ENCODE assay signal across 19 cellular contexts in genomic region chr13:69168436-69168835, GRCh38.
DNase-seq lines count a peak whose midpoint lies in the region; ATAC-seq, FAIRE-seq and TF ChIP-seq lines count a peak whose summit lies in the region.
"Had no signal": no experiment of that assay in that cellular context is flagged by ENCODE, and none has a peak within 500 bp of the region (broad histone marks: within the 10 kb centered on the region; RNA-seq: fewer than 3 reads in every experiment).

No MANE protein-coding gene starts in this region.

- BruUV-seq in HepG2 (replicated peaks; lab: Mats Ljungman, UMichigan) (no TSS peak), PC-9 (replicated peaks; lab: Mats Ljungman, UMichigan) (no TSS peak), GM12878 (replicated peaks; lab: Mats Ljungman, UMichigan) (no TSS peak)

- TF ChIP-seq EP300 in HepG2 (IDR thresholded peaks at IDR 0.05; ENCODE audit: low read depth in 2 of 2, low read length in 2 of 2): no peak
- TF ChIP-seq EP300 in HepG2 (CRISPR knock-in tag; IDR thresholded peaks at IDR 0.05; ENCODE audit: borderline replicate concordance): no peak
- TF ChIP-seq EP300 in GM12878 (IDR thresholded peaks at IDR 0.05; ENCODE audit: borderline replicate concordance in 1 of 2, control insufficient read depth in 1 of 2, low read depth in 2 of 2, low read length in 2 of 2): no peak

- H3K4me1 ChIP-seq in HepG2 (ENCODE audit: insufficient read depth, low read length) (no peaks in the 10 kb centered on the region), right lobe of liver (no peaks in the 10 kb centered on the region), PC-9 (replicated peaks; ENCODE audit: insufficient read depth) (no peaks in the 10 kb centered on the region), GM12878 (ENCODE audit: control insufficient read depth, insufficient read depth, low read length) (no peaks in the 10 kb centered on the region)

- H3K9me2 ChIP-seq in PC-9 (ENCODE audit: insufficient read depth): no peaks in the 10 kb centered on the region
- H3K9me2 ChIP-seq: SK-N-SH had no signal

- TF ChIP-seq CTCF in HepG2 (CRISPR knock-in tag; IDR thresholded peaks at IDR 0.05) (no peak), right lobe of liver (IDR thresholded peaks at IDR 0.05) (no peak), PC-9 (conservative IDR thresholded peaks at IDR 0.05) (no peak), GM12878 (IDR thresholded peaks at IDR 0.05 in 2 of 3, conservative IDR thresholded peaks at IDR 0.05 in 1 of 3; ENCODE audit: control insufficient read depth in 2 of 3, extremely low read depth in 1 of 3, insufficient read depth in 1 of 3, low read depth in 3 of 3, low read length in 3 of 3) (no peak)

- POLR2A ChIA-PET in HepG2 (lab: Yijun Ruan, JAX): no interaction called here
- POLR2A ChIA-PET in PC-9 (lab: Charles Lee; ENCODE audit: unreplicated experiment): no interaction called here
- POLR2A ChIA-PET in GM12878 (lab: Charles Lee): no interaction called here

- no peak overlapping the region for H3K4me3 ChIP-seq in HepG2 (replicated peaks in 1 of 3; ENCODE audit: insufficient read depth in 1 of 3, low read depth in 2 of 3, low read length in 3 of 3)
- no peak overlapping the region for H3K4me3 ChIP-seq in right lobe of liver
- no peak overlapping the region for H3K4me3 ChIP-seq in PC-9
- H3K4me3 ChIP-seq in GM12878: no peak overlapping the region

- H3K27me3 ChIP-seq in HepG2 (ENCODE audit: control insufficient read depth in 1 of 2, insufficient read depth in 2 of 2, low read length in 2 of 2) (no peaks in the 10 kb centered on the region), right lobe of liver (no peaks in the 10 kb centered on the region), PC-9 (ENCODE audit: insufficient read depth, low read depth) (no peaks in the 10 kb centered on the region), GM12878 (replicated peaks in 1 of 2; ENCODE audit: control insufficient read depth in 2 of 2, insufficient read depth in 2 of 2, low read length in 1 of 2) (no peaks in the 10 kb centered on the region)

- H4K20me1 ChIP-seq in HepG2 (ENCODE audit: insufficient read depth, low read length): no peaks in the 10 kb centered on the region; the same call in 1 of the 2 replicates
- H4K20me1 ChIP-seq in PC-9 (ENCODE audit: insufficient read depth): no peaks in the 10 kb centered on the region; the same call in 1 of the 2 replicates
- H4K20me1 ChIP-seq in GM12878 (ENCODE audit: control insufficient read depth, insufficient read depth): no peaks in the 10 kb centered on the region

- FAIRE-seq in HepG2 (lab: Jason Lieb, UNC): no peak
- no peak for FAIRE-seq in GM12878 (lab: Jason Lieb, UNC)
- FAIRE-seq: A204.1, G401.6, GM18507, RCC 7860 had no signal

- peak; percentile 51 for ATAC-seq in HepG2
- ATAC-seq in right lobe of liver: no peak
- peak; percentile 46 for ATAC-seq in GM12878
- no peak for ATAC-seq in GM21381 (IDR thresholded peaks at IDR 0.05; ENCODE audit: unreplicated experiment)

- H3K4me2 ChIP-seq in HepG2 (ENCODE audit: low read depth, low read length): no peak overlapping the region
- no peak overlapping the region for H3K4me2 ChIP-seq in PC-9
- H3K4me2 ChIP-seq in GM12878 (ENCODE audit: control insufficient read depth, insufficient read depth): no peak overlapping the region
- H3K4me2 ChIP-seq: SK-N-SH had no signal

- SMC1A ChIA-PET in GM12878 (lab: Charles Lee; ENCODE audit: uncharacterized antibody, unreplicated experiment): interaction anchor here (1.3 kb wide), 1 partner anchor 10 kb away, joined by 3 read pairs; no protein-coding TSS in a partner anchor

- no peaks in the 10 kb centered on the region for H3K9me3 ChIP-seq in HepG2 (ENCODE audit: low read length)
- H3K9me3 ChIP-seq in right lobe of liver: peaks cover 0 to 3% (median 0%) of the 10 kb centered on the region in 4 donors
- no peaks in the 10 kb centered on the region for H3K9me3 ChIP-seq in PC-9 (ENCODE audit: insufficient read depth, low read depth)
- H3K9me3 ChIP-seq in GM12878 (replicated peaks; ENCODE audit: control insufficient read depth, insufficient read depth, low read length): no peaks in the 10 kb centered on the region
- H3K9me3 ChIP-seq: SK-N-SH had no signal

- H3K9ac ChIP-seq in HepG2 (ENCODE audit: insufficient read depth, low read depth, low read length) (no peak overlapping the region), GM12878 (ENCODE audit: control insufficient read depth, insufficient read depth, low read length) (no peak overlapping the region)
- H3K9ac ChIP-seq: SK-N-SH had no signal

- intact Hi-C loops in HepG2 (cut with micrococcal nuclease; ENCODE audit: unreplicated experiment): no loop called here
- intact Hi-C loops in right lobe of liver (cut with DNase I): no loop called here
- intact Hi-C loops in PC-9 (cut with micrococcal nuclease; ENCODE audit: unreplicated experiment): no loop called here
- intact Hi-C loops in GM12878 (cut with micrococcal nuclease; ENCODE audit: unreplicated experiment): no loop called here

- TF ChIP-seq RAD21 in HepG2 (CRISPR knock-in tag; IDR thresholded peaks at IDR 0.05) (no peak), GM12878 (IDR thresholded peaks at IDR 0.05; ENCODE audit: insufficient read depth, low read depth, low read length) (no peak)

- H3K27ac ChIP-seq in HepG2 (ENCODE audit: extremely low read length, insufficient read depth, low read length) (no peak overlapping the region), right lobe of liver (no peak overlapping the region), PC-9 (no peak overlapping the region), GM12878 (ENCODE audit: control insufficient read depth, insufficient read depth) (no peak overlapping the region)

- CTCF ChIA-PET in HepG2 (lab: Yijun Ruan, JAX; ENCODE audit: low intra/inter-chr PET ratio, low total read pairs) (no interaction called here), PC-9 (lab: Charles Lee) (no interaction called here), GM12878 (lab: Yijun Ruan, JAX) (interaction anchor here (1.3 kb wide), 1 partner anchor 10 kb away, joined by 3 read pairs; no protein-coding TSS in a partner anchor)

- 10% methylated on average over 8 of the region's 9 CpGs for WGBS in HepG2 (ENCODE audit: low lambda C conversion rate)
- WGBS in right lobe of liver (ENCODE audit: insufficient coverage, low coverage, low lambda C conversion rate, missing lambda C conversion rate): 66% methylated on average over 6 of the region's 9 CpGs
- WGBS in GM12878 (ENCODE audit: insufficient coverage, insufficient replicate concordance, low lambda C conversion rate, missing lambda C conversion rate): 21% methylated on average over 9 of the region's 9 CpGs

- H2AFZ ChIP-seq in HepG2 (ENCODE audit: low read length) (no peak overlapping the region), PC-9 (peak overlapping the region; percentile 58; the same call in 1 of the 2 replicates), GM12878 (ENCODE audit: control insufficient read depth, low read depth, low read length) (no peak overlapping the region)

- H3K36me3 ChIP-seq in HepG2 (replicated peaks in 1 of 2; ENCODE audit: control insufficient read depth in 1 of 2, insufficient read depth in 2 of 2, low read length in 2 of 2): no peaks in the 10 kb centered on the region
- H3K36me3 ChIP-seq in right lobe of liver: no peaks in the 10 kb centered on the region
- no peaks in the 10 kb centered on the region for H3K36me3 ChIP-seq in PC-9 (ENCODE audit: low read depth)
- no peaks in the 10 kb centered on the region for H3K36me3 ChIP-seq in GM12878 (ENCODE audit: control insufficient read depth in 2 of 2, insufficient read depth in 2 of 2, low read length in 1 of 2)

- in situ Hi-C loops in HepG2 (cut with HindIII; ENCODE audit: extremely low pct_ligation_motif_present, low pct_unique_long_range_greater_than_20kb) (no loop called here), GM12878 (cut with MboI) (no loop called here)

- H3K79me2 ChIP-seq in HepG2 (ENCODE audit: insufficient read depth, low read length): no peaks in the 10 kb centered on the region
- H3K79me2 ChIP-seq in PC-9 (ENCODE audit: low read depth): no peaks in the 10 kb centered on the region
- no peaks in the 10 kb centered on the region for H3K79me2 ChIP-seq in GM12878 (ENCODE audit: control insufficient read depth, insufficient read depth, low read length)

- TF ChIP-seq POLR2A in HepG2 (IDR thresholded peaks at IDR 0.05; ENCODE audit: insufficient read depth in 1 of 2, low read depth in 2 of 2, low read length in 2 of 2): no peak
- TF ChIP-seq POLR2A in right lobe of liver (IDR thresholded peaks at IDR 0.05): no peak
- TF ChIP-seq POLR2A in GM12878 (IDR thresholded peaks at IDR 0.05; ENCODE audit: low read depth, low read length): no peak

- no peak for DNase-seq in HepG2 (ENCODE audit: low spot score)
- no peak for DNase-seq in right lobe of liver
- DNase-seq in PC-9: no peak
- no peak for DNase-seq in GM12878 (ENCODE audit: low read depth, low spot score)
- DNase-seq in activated naive CD4-positive, alpha-beta T cell treated with anti-CD3 and anti-CD28 coated beads, Interleukin-2, amount 50 U/mL, for 16 hours: no peak
- no peak for DNase-seq in NCI-H345 (lab: John Stamatoyannopoulos, UW)
- DNase-seq: GOT3, Kasumi-1, NCI-H1092, NCI-H1436, NCI-H187 treated with DMSO at 0.1 percent for 48 hours, NCI-H510A, Right ventricle myocardium superior, SK-N-SH had no signal

- RAD21 ChIA-PET in GM12878 (lab: Charles Lee; ENCODE audit: unreplicated experiment): no interaction called here

- no peaks in the 10 kb centered on the region for H3F3A ChIP-seq in PC-9 (ENCODE audit: insufficient read depth, low read depth)

TF ChIP-seq in HepG2, 621 proteins besides CTCF, POLR2A, EP300 and RAD21 (continues in another document):
- no peak for TF ChIP-seq GATA4 (IDR thresholded peaks at IDR 0.05; ENCODE audit: borderline replicate concordance, low read depth)
- no peak for TF ChIP-seq HMGA1 (CRISPR knock-in tag; conservative IDR thresholded peaks at IDR 0.05)

TF ChIP-seq in GM12878, 131 proteins besides CTCF, POLR2A, EP300 and RAD21 (continues in another document):
- TF ChIP-seq NFXL1 (IDR thresholded peaks at IDR 0.05; ENCODE audit: borderline replicate concordance) (no peak), MYB (IDR thresholded peaks at IDR 0.05; ENCODE audit: borderline replicate concordance, low read depth, low read length) (no peak)

Comparison
In these comparisons a context has a peak if more than half of its experiments do, and no peak if none do; other contexts are left out.
1. ATAC-seq: peak in HepG2 (single experiment) and GM12878 (single experiment); none in right lobe of liver (0 of 4) and GM21381 (single experiment).